In the genomic region with DNA sequence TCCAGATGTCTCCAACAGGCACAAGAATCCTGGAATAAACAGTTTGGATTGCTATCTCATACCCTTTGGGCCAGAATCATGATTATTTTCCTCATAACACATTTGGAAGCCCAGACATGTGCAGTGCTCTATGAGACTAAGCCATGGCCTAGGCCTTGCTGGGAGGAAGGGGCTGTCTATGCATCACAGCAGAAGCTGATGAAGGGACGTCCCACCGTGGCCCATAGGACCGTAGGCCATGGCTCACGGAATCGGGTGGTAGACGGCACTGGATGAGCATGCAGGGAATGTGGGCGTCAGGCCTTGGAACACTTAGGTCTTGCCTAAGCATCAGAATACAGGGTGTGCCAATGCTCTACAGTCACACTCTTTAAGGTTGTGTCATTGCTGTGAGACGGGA, we compare ENCODE assay signal across 21 cellular contexts.
"Had no signal": no experiment of that assay in that cellular context is flagged by ENCODE, and none has a peak within 500 bp of the region (broad histone marks: within the 10 kb centered on the region; RNA-seq: fewer than 3 reads in every experiment).

No MANE protein-coding gene starts in this region.

- H3K4me1 Mint-ChIP-seq: immature natural killer cell had no signal

- H3K9me3 ChIP-seq: esophagus muscularis mucosa, gastroesophageal sphincter, heart left ventricle, left lung, lower lobe of right lung had no signal

- H3K4me1 ChIP-seq: esophagus muscularis mucosa, foreskin keratinocyte, gastroesophageal sphincter, heart left ventricle, left lung, lower lobe of right lung had no signal

- H3K27me3 ChIP-seq: esophagus muscularis mucosa, foreskin keratinocyte, gastroesophageal sphincter, heart left ventricle, hepatocyte, left lung had no signal

- H3K27ac Mint-ChIP-seq: immature natural killer cell had no signal

- H3K36me3 Mint-ChIP-seq: immature natural killer cell had no signal

- H2AFZ ChIP-seq: hepatocyte had no signal

- H3K4me2 ChIP-seq: hepatocyte had no signal

- H3K4me3 Mint-ChIP-seq: immature natural killer cell had no signal

- H3K27ac ChIP-seq: coronary artery, dorsolateral prefrontal cortex, esophagus muscularis mucosa, foreskin keratinocyte, gastroesophageal sphincter, heart left ventricle, hepatocyte, left lung, lower lobe of right lung had no signal

- DNase-seq: dermis blood vessel endothelial cell; dorsolateral prefrontal cortex; effector CD4-positive, alpha-beta T cell; effector memory CD4-positive, alpha-beta T cell; foreskin keratinocyte; heart left ventricle; hypothalamus; immature natural killer cell; islet precursor cell; kidney; kidney glomerular epithelial cell; left colon; left lung; left ventricle myocardium superior; lower lobe of right lung; mesendoderm; midbrain had no signal

- H3K4me3 ChIP-seq: coronary artery, dorsolateral prefrontal cortex, esophagus muscularis mucosa, gastroesophageal sphincter, heart left ventricle, hepatocyte, left lung, lower lobe of right lung had no signal

- H3K36me3 ChIP-seq: esophagus muscularis mucosa, gastroesophageal sphincter, heart left ventricle, left lung, lower lobe of right lung had no signal

- ATAC-seq: foreskin keratinocyte, gastroesophageal sphincter, heart left ventricle, left colon, left lung, left ventricle myocardium superior, lower lobe of right lung had no signal
